In genomic region chr9:35605336-35606137, GRCh38 we compare ENCODE assay signal across 9 cellular contexts. TPM values are rescaled to one million over a fixed set of nuclear protein-coding genes. Genes with fewer than 3 reads are reported as not detected.
DNase-seq lines count a peak whose midpoint lies in the region; ATAC-seq and TF ChIP-seq lines count a peak whose summit lies in the region.
"Had no signal": no experiment of that assay in that cellular context is flagged by ENCODE, and none has a peak within 500 bp of the region (broad histone marks: within the 10 kb centered on the region; RNA-seq: fewer than 3 reads in every experiment).

No MANE protein-coding gene starts in this region.

- peaks cover 22% of the 10 kb centered on the region for H3K4me1 Mint-ChIP-seq in activated CD4-positive, alpha-beta T cell treated with anti-CD3 and anti-CD28 coated beads, Interleukin-2, amount 10 ng/mL, durations not matched to agents 24 days and 14 days
- H3K4me1 Mint-ChIP-seq in natural killer cell: peaks cover 22 to 38% of the 10 kb centered on the region in 2 donors

- no peaks in the 10 kb centered on the region for H3K27me3 Mint-ChIP-seq in activated CD4-positive, alpha-beta T cell treated with anti-CD3 and anti-CD28 coated beads, Interleukin-2, amount 10 ng/mL, durations not matched to agents 24 days and 14 days
- H3K27me3 Mint-ChIP-seq in natural killer cell (ENCODE audit: low read depth in 2 of 2): no peaks in the 10 kb centered on the region

- peaks cover 17% of the 10 kb centered on the region for H3K36me3 Mint-ChIP-seq in activated CD4-positive, alpha-beta T cell treated with anti-CD3 and anti-CD28 coated beads, Interleukin-2, amount 10 ng/mL, durations not matched to agents 24 days and 14 days (ENCODE audit: low read depth)
- H3K36me3 Mint-ChIP-seq in natural killer cell: no peaks in the 10 kb centered on the region

- peak overlapping the region; percentile 86 for H3K4me3 Mint-ChIP-seq in activated CD4-positive, alpha-beta T cell treated with anti-CD3 and anti-CD28 coated beads, Interleukin-2, amount 10 ng/mL, durations not matched to agents 24 days and 14 days
- H3K4me3 Mint-ChIP-seq in natural killer cell: peak overlapping the region; percentile 76

- peak; percentile 5 for DNase-seq in Caki2 (ENCODE audit: low read depth)
- peak; percentile 84 for DNase-seq in activated CD4-positive, alpha-beta T cell treated with anti-CD3 and anti-CD28 coated beads, Interleukin-2, amount 10 ng/mL, durations not matched to agents 24 days and 14 days
- DNase-seq in epithelial cell of proximal tubule (ENCODE audit: low read depth): no peak
- DNase-seq in natural killer cell: no peak
- no peak for DNase-seq in NCI-H510A treated with DMSO at 0.1 percent for 48 hours (lab: John Stamatoyannopoulos, UW)
- DNase-seq in NK-92 treated with Interleukin-12 subunit alpha and Interleukin-12 subunit beta, amount 100 ng/mL, for 24 hours (lab: John Stamatoyannopoulos, UW): no peak

- ATAC-seq in GM19438 (IDR thresholded peaks at IDR 0.05; ENCODE audit: low read depth, unreplicated experiment) (peak; percentile 4), HG03460 (IDR thresholded peaks at IDR 0.05; ENCODE audit: unreplicated experiment) (peak; percentile 1), natural killer cell (no peak)

- H3K9me3 Mint-ChIP-seq in activated CD4-positive, alpha-beta T cell treated with anti-CD3 and anti-CD28 coated beads, Interleukin-2, amount 10 ng/mL, durations not matched to agents 24 days and 14 days: no peaks in the 10 kb centered on the region
- H3K9me3 Mint-ChIP-seq in natural killer cell: no peaks in the 10 kb centered on the region

- intact Hi-C loops in activated CD4-positive, alpha-beta T cell treated with anti-CD3 and anti-CD28 coated beads, Interleukin-2, amount 10 ng/mL, durations not matched to agents 24 days and 14 days (cut with micrococcal nuclease): loop anchor here (2.0 kb wide), 1 partner anchor 51 kb away; no protein-coding TSS in a partner anchor
- intact Hi-C loops in natural killer cell (cut with micrococcal nuclease): loop anchor here (2.0 kb wide), 3 partner anchors 91 to 533 kb away; partner anchors contain the start of genes ATOSB and VCP

- H3K27ac Mint-ChIP-seq in activated CD4-positive, alpha-beta T cell treated with anti-CD3 and anti-CD28 coated beads, Interleukin-2, amount 10 ng/mL, durations not matched to agents 24 days and 14 days: peak overlapping the region; percentile 61
- peak overlapping the region; percentile 43 to 63 for H3K27ac Mint-ChIP-seq in natural killer cell

- H3K4me3 ChIP-seq in epithelial cell of proximal tubule (ENCODE audit: low read depth, low read length): peak overlapping the region; percentile 85

- in situ Hi-C loops in Caki2 (cut with HindIII; ENCODE audit: low pct_unique_long_range_greater_than_20kb, low sequenced_read_pairs): no loop called here

- no peak for TF ChIP-seq CTCF in epithelial cell of proximal tubule (conservative IDR thresholded peaks at IDR 0.05; ENCODE audit: low read depth, low read length)
- no peak for TF ChIP-seq CTCF in natural killer cell (IDR thresholded peaks at IDR 0.05)

RNA-seq across cellular contexts. Expression of gene TESK1, which starts 0.5 kb away (rescaled TPM):
- 2.9 and 3.0 TPM in 2 replicates for total RNA-seq in Caki2 (2014; rRNA removed; shearing (Covaris generic); ENCODE audit: low replicate concordance)
- total RNA-seq in activated CD4-positive, alpha-beta T cell treated with anti-CD3 and anti-CD28 coated beads, Interleukin-2, amount 10 ng/mL, durations not matched to agents 24 days and 14 days: 48.7 and 52.9 TPM in 2 replicates
- total RNA-seq in epithelial cell of proximal tubule (23.5 and 24.0 TPM in 2 replicates), natural killer cell (10 to 100 TPM; 40.7 to 72.5 (median 47.5) TPM)

RNA-seq across cellular contexts. Expression of gene CD72, which starts 12.7 kb away (rescaled TPM):
- total RNA-seq in Caki2 (2014; rRNA removed; shearing (Covaris generic); ENCODE audit: low replicate concordance): 0.12 and 0.68 TPM in 2 replicates
- total RNA-seq in activated CD4-positive, alpha-beta T cell treated with anti-CD3 and anti-CD28 coated beads, Interleukin-2, amount 10 ng/mL, durations not matched to agents 24 days and 14 days: 8.1 and 9.0 TPM in 2 replicates
- 0.51 and 1.2 TPM in 2 replicates for total RNA-seq in epithelial cell of proximal tubule
- total RNA-seq in natural killer cell: 10 to 100 TPM; 27.0 to 48.1 (median 32.3) TPM

RNA-seq across cellular contexts. Expression of gene SIT1, which starts 45.2 kb away (rescaled TPM):
- total RNA-seq in Caki2 (2014; rRNA removed; shearing (Covaris generic); ENCODE audit: low replicate concordance): not detected in 2 replicates
- 80.4 and 81.8 TPM in 2 replicates for total RNA-seq in activated CD4-positive, alpha-beta T cell treated with anti-CD3 and anti-CD28 coated beads, Interleukin-2, amount 10 ng/mL, durations not matched to agents 24 days and 14 days
- total RNA-seq in epithelial cell of proximal tubule (not detected in 2 replicates), natural killer cell (1 to 10 TPM in 2 of 3 donors, not detected in 1; 1.2 to 1.4 TPM)
- total RNA-seq: SK-MEL-5 had no signal

RNA-seq across cellular contexts. Expression of gene RMRP, which starts 52.3 kb away (rescaled TPM):
- 4,579 and 6,436 TPM in 2 replicates for total RNA-seq in Caki2 (2014; rRNA removed; shearing (Covaris generic); ENCODE audit: low replicate concordance)
- total RNA-seq in activated CD4-positive, alpha-beta T cell treated with anti-CD3 and anti-CD28 coated beads, Interleukin-2, amount 10 ng/mL, durations not matched to agents 24 days and 14 days: 5,949 and 6,301 TPM in 2 replicates
- total RNA-seq in epithelial cell of proximal tubule (3,154 and 10,636 TPM in 2 replicates), natural killer cell (1,000 to 10,000 TPM; 5,042 to 6,602 (median 5,874) TPM)

RNA-seq across cellular contexts. Expression of gene CCDC107, which starts 52.6 kb away (rescaled TPM):
- 3.5 and 19.6 TPM in 2 replicates for total RNA-seq in Caki2 (2014; rRNA removed; shearing (Covaris generic); ENCODE audit: low replicate concordance)
- 20.8 and 21.8 TPM in 2 replicates for total RNA-seq in activated CD4-positive, alpha-beta T cell treated with anti-CD3 and anti-CD28 coated beads, Interleukin-2, amount 10 ng/mL, durations not matched to agents 24 days and 14 days
- total RNA-seq in epithelial cell of proximal tubule: 19.0 and 35.4 TPM in 2 replicates
- 10 to 100 TPM; 30.9 to 37.9 (median 36.8) TPM for total RNA-seq in natural killer cell

Comparison
In these comparisons a context has a peak if more than half of its experiments do, and no peak if none do; other contexts are left out.
1. DNase-seq: peak in Caki2 (single experiment) and activated CD4-positive, alpha-beta T cell treated with anti-CD3 and anti-CD28 coated beads, Interleukin-2, amount 10 ng/mL, durations not matched to agents 24 days and 14 days (single experiment); none in epithelial cell of proximal tubule (single experiment), natural killer cell (single experiment), NCI-H510A treated with DMSO at 0.1 percent for 48 hours (single experiment) and NK-92 treated with Interleukin-12 subunit alpha and Interleukin-12 subunit beta, amount 100 ng/mL, for 24 hours (single experiment).
2. ATAC-seq: peak in GM19438 (single experiment) and HG03460 (single experiment); none in natural killer cell (0 of 3).
3. RNA of gene SIT1, which starts 45.2 kb away (total RNA-seq): 80.4 to 81.8 TPM in activated CD4-positive, alpha-beta T cell treated with anti-CD3 and anti-CD28 coated beads, Interleukin-2, amount 10 ng/mL, durations not matched to agents 24 days and 14 days; 1.2 to 1.4 TPM in natural killer cell, not detected in Caki2 and not detected in epithelial cell of proximal tubule; every median in the first group is over 10 times any median in the second.